In the genomic region with DNA sequence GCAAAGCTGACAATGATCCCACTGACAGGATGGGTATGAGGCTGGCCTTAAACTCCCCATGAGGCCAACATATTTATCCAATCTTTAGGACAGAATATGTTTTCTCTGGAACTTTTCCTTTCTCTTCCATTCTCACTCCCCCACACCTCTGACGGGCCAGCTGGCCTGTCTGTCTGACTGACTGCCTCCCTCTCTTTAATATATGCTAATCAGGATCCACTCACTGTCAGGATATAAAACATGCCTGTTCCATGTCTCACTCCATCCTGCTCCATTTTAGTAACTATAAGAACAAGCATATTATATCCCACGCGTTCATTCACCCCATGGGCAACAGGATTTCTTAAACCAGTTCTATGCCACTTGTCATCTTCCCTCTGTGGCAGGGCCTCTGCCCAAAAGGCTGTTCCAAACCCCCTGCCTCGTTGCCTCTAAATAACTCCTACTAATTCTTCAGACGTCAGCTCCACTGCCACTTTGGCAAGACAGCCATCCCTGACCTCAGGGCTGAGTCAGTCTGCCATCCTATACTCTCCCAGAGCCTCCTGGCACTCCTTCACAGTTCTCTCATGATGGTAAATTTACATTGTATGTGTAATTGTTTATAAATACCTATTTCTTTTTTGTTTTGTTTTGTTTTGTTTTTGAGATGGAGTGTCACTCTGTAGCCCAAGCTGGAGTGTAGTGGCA, we compare ENCODE assay signal across 29 cellular contexts.
DNase-seq lines count a peak whose midpoint lies in the region; ATAC-seq and TF ChIP-seq lines count a peak whose summit lies in the region.
"Had no signal": no experiment of that assay in that cellular context is flagged by ENCODE, and none has a peak within 500 bp of the region (broad histone marks: within the 10 kb centered on the region; RNA-seq: fewer than 3 reads in every experiment).

No MANE protein-coding gene starts in this region.

- DNase-seq in PC-3, result peak; percentile 31
- peak; percentile 19 for DNase-seq in epithelial cell of esophagus (ENCODE audit: low read depth)
- peak; percentile 10 for DNase-seq in myocyte (ENCODE audit: low read depth)
- no peak for DNase-seq in activated naive CD8-positive, alpha-beta T cell treated with anti-CD3 and anti-CD28 coated beads for 36 hours
- no peak for DNase-seq in GM23338 (ENCODE audit: low spot score)
- DNase-seq in WTC11 (ENCODE audit: low spot score), result no peak
- DNase-seq: AML-193; CD4-positive, alpha-beta T cell; COR-L47; DMS53; EL; GDM1; GOT3; NCI-H1048; NCI-H1417; NCI-H1694 treated with DMSO at 0.1 percent for 48 hours; NCI-H2081; NCI-H2227 treated with DMSO at 0.1 percent for 48 hours; NCI-H526 treated with DMSO at 0.1 percent for 48 hours; RPMI8226; SHP77 had no signal

- H3K4me2 ChIP-seq in PC-3 (ENCODE audit: low read length) (no peak overlapping the region), GM23338 (no peak overlapping the region)
- H3K4me2 ChIP-seq: A549; BLaER1 treated with 17β-estradiol and CSF1 and Interleukin-3, amounts not matched to agents 10 nM and 100 nM; KMS-11 had no signal

- no peak for TF ChIP-seq CTCF in PC-3 (conservative IDR thresholded peaks at IDR 0.05; ENCODE audit: low read depth, low read length)
- TF ChIP-seq CTCF in epithelial cell of esophagus (IDR thresholded peaks at IDR 0.05; ENCODE audit: insufficient read depth, low read depth, low read length, missing control alignments), result no peak
- no peak for TF ChIP-seq CTCF in GM23338 (conservative IDR thresholded peaks at IDR 0.05; ENCODE audit: low read depth in 2 of 2)
- TF ChIP-seq CTCF in WTC11 (IDR thresholded peaks at IDR 0.05), result no peak

- H3K4me1 Mint-ChIP-seq in activated naive CD8-positive, alpha-beta T cell treated with anti-CD3 and anti-CD28 coated beads for 36 hours, result no peaks in the 10 kb centered on the region
- H3K4me1 Mint-ChIP-seq in GM23338, result no peaks in the 10 kb centered on the region
- no peaks in the 10 kb centered on the region for H3K4me1 Mint-ChIP-seq in WTC11

- no peaks in the 10 kb centered on the region for H3F3A ChIP-seq in PC-3 (ENCODE audit: low read length, unreplicated experiment)
- no peaks in the 10 kb centered on the region for H3F3A ChIP-seq in GM23338 (replicated peaks; ENCODE audit: low read depth)

- CTCF ChIA-PET in PC-3 (lab: Charles Lee) (no interaction called here), WTC11 (lab: Charles Lee) (interaction anchor here (1.3 kb wide), 1 partner anchor 16 kb away, joined by 8 read pairs; no protein-coding TSS in a partner anchor)

- H3K4me1 ChIP-seq in PC-3 (ENCODE audit: insufficient read depth, low read length), result no peaks in the 10 kb centered on the region
- no peaks in the 10 kb centered on the region for H3K4me1 ChIP-seq in GM23338 (ENCODE audit: insufficient read depth)
- H3K4me1 ChIP-seq: A549; BLaER1 treated with 17β-estradiol and CSF1 and Interleukin-3, amounts not matched to agents 10 nM and 100 nM; HAP-1 had no signal

- H3K9me3 ChIP-seq in PC-3 (ENCODE audit: low read length), result no peaks in the 10 kb centered on the region
- H3K9me3 ChIP-seq: A549; BLaER1 treated with 17β-estradiol and CSF1 and Interleukin-3, amounts not matched to agents 10 nM and 100 nM; HAP-1 had no signal

- H3K4me3 Mint-ChIP-seq in activated naive CD8-positive, alpha-beta T cell treated with anti-CD3 and anti-CD28 coated beads for 36 hours, result no peak overlapping the region
- H3K4me3 Mint-ChIP-seq in GM23338 (no peak overlapping the region), WTC11 (no peak overlapping the region)
- H3K4me3 Mint-ChIP-seq: CD4-positive, alpha-beta T cell; IgD-negative memory B cell had no signal

- H3K27me3 ChIP-seq in PC-3 (ENCODE audit: low read length) (no peaks in the 10 kb centered on the region), GM23338 (ENCODE audit: insufficient read depth) (no peaks in the 10 kb centered on the region)
- H3K27me3 ChIP-seq: BLaER1 treated with 17β-estradiol and CSF1 and Interleukin-3, amounts not matched to agents 10 nM and 100 nM had no signal

- no peaks in the 10 kb centered on the region for H4K20me1 ChIP-seq in PC-3 (ENCODE audit: low read length)
- no peaks in the 10 kb centered on the region for H4K20me1 ChIP-seq in GM23338 (replicated peaks; ENCODE audit: insufficient read depth)
- H4K20me1 ChIP-seq: BLaER1 treated with 17β-estradiol and CSF1 and Interleukin-3, amounts not matched to agents 10 nM and 100 nM had no signal

- no peak overlapping the region for H2AFZ ChIP-seq in PC-3 (ENCODE audit: low read length)
- no peak overlapping the region for H2AFZ ChIP-seq in GM23338

- H3K79me2 ChIP-seq in PC-3 (ENCODE audit: low read length) (no peaks in the 10 kb centered on the region), GM23338 (replicated peaks; ENCODE audit: insufficient read depth) (no peaks in the 10 kb centered on the region)

- ATAC-seq in PC-3, result peak; percentile 77
- ATAC-seq in HG03108 (IDR thresholded peaks at IDR 0.05; ENCODE audit: unreplicated experiment), result no peak
- no peak for ATAC-seq in GM23338
- no peak for ATAC-seq in WTC11
- ATAC-seq: A549, GM12878 had no signal

- intact Hi-C loops in PC-3 (cut with micrococcal nuclease), result no loop called here

- no peaks in the 10 kb centered on the region for H3K36me3 Mint-ChIP-seq in activated naive CD8-positive, alpha-beta T cell treated with anti-CD3 and anti-CD28 coated beads for 36 hours
- H3K36me3 Mint-ChIP-seq in GM23338 (ENCODE audit: low read depth), result no peaks in the 10 kb centered on the region
- no peaks in the 10 kb centered on the region for H3K36me3 Mint-ChIP-seq in WTC11
- H3K36me3 Mint-ChIP-seq: IgD-negative memory B cell had no signal

- H3K27me3 Mint-ChIP-seq in activated naive CD8-positive, alpha-beta T cell treated with anti-CD3 and anti-CD28 coated beads for 36 hours, result peaks cover 7% of the 10 kb centered on the region
- H3K27me3 Mint-ChIP-seq in GM23338 (ENCODE audit: insufficient read depth, low read depth, poor library complexity) (no peaks in the 10 kb centered on the region), WTC11 (ENCODE audit: low read depth) (no peaks in the 10 kb centered on the region)
- H3K27me3 Mint-ChIP-seq: IgD-negative memory B cell had no signal

- H3K9me2 ChIP-seq in PC-3 (replicated peaks; ENCODE audit: low read length) (no peaks in the 10 kb centered on the region), GM23338 (ENCODE audit: insufficient read depth) (no peaks in the 10 kb centered on the region)

- no peak overlapping the region for H3K4me3 ChIP-seq in PC-3 (ENCODE audit: low read length)
- H3K4me3 ChIP-seq in epithelial cell of esophagus (ENCODE audit: low read length), result no peak overlapping the region
- H3K4me3 ChIP-seq in GM23338, result no peak overlapping the region
- H3K4me3 ChIP-seq: A549; BLaER1 treated with 17β-estradiol and CSF1 and Interleukin-3, amounts not matched to agents 10 nM and 100 nM; GM12878; HAP-1 had no signal

- H3K27ac ChIP-seq in PC-3 (ENCODE audit: low read length) (no peak overlapping the region), GM23338 (ENCODE audit: low read depth) (no peak overlapping the region)
- H3K27ac ChIP-seq: A549; BLaER1 treated with 17β-estradiol and CSF1 and Interleukin-3, amounts not matched to agents 10 nM and 100 nM; HL-60; KMS-11 had no signal

- H3K36me3 ChIP-seq in PC-3 (ENCODE audit: low read depth, low read length) (no peaks in the 10 kb centered on the region), GM23338 (ENCODE audit: insufficient read depth) (no peaks in the 10 kb centered on the region)
- H3K36me3 ChIP-seq: BLaER1 treated with 17β-estradiol and CSF1 and Interleukin-3, amounts not matched to agents 10 nM and 100 nM; HAP-1 had no signal

- no peak overlapping the region for H3K9ac ChIP-seq in PC-3 (ENCODE audit: low read length)
- H3K9ac ChIP-seq: BLaER1 treated with 17β-estradiol and CSF1 and Interleukin-3, amounts not matched to agents 10 nM and 100 nM; KMS-11 had no signal

- H3K9me3 Mint-ChIP-seq in activated naive CD8-positive, alpha-beta T cell treated with anti-CD3 and anti-CD28 coated beads for 36 hours, result no peaks in the 10 kb centered on the region
- no peaks in the 10 kb centered on the region for H3K9me3 Mint-ChIP-seq in GM23338
- no peaks in the 10 kb centered on the region for H3K9me3 Mint-ChIP-seq in WTC11
- H3K9me3 Mint-ChIP-seq: CD4-positive, alpha-beta T cell; IgD-negative memory B cell had no signal

- BruUV-seq in PC-3 (replicated peaks; lab: Mats Ljungman, UMichigan), result no TSS peak

- POLR2A ChIA-PET in PC-3 (lab: Charles Lee; ENCODE audit: unreplicated experiment), result interaction anchor here (0.6 kb wide), 1 partner anchor 770 kb away, joined by 4 read pairs; no protein-coding TSS in a partner anchor
- POLR2A ChIA-PET in WTC11 (lab: Charles Lee), result no interaction called here

- no peak overlapping the region for H3K27ac Mint-ChIP-seq in activated naive CD8-positive, alpha-beta T cell treated with anti-CD3 and anti-CD28 coated beads for 36 hours
- H3K27ac Mint-ChIP-seq in GM23338 (no peak overlapping the region), WTC11 (no peak overlapping the region)
- H3K27ac Mint-ChIP-seq: CD4-positive, alpha-beta T cell; IgD-negative memory B cell had no signal

TF ChIP-seq in GM23338, 12 proteins besides CTCF, POLR2A, EP300 and RAD21 (continues in another document):
- no peak for TF ChIP-seq NANOG (IDR thresholded peaks at IDR 0.05; ENCODE audit: borderline replicate concordance)
- TF ChIP-seq ZNF114 (CRISPR knock-in tag; IDR thresholded peaks at IDR 0.05), result no peak
- TF ChIP-seq ZNF331 (CRISPR knock-in tag; IDR thresholded peaks at IDR 0.05; ENCODE audit: low read depth), result no peak
- no peak for TF ChIP-seq POLR2AphosphoS5 (IDR thresholded peaks at IDR 0.05; ENCODE audit: low read depth)
- TF ChIP-seq STAT1 (IDR thresholded peaks at IDR 0.05; ENCODE audit: unreplicated experiment), result no peak
- TF ChIP-seq EZH2 (IDR thresholded peaks at IDR 0.05; ENCODE audit: low read depth, unreplicated experiment), result no peak
- TF ChIP-seq CREB1 (CRISPR knock-in tag; IDR thresholded peaks at IDR 0.05; ENCODE audit: low read depth), result no peak
- no peak for TF ChIP-seq EZH2phosphoT487 (IDR thresholded peaks at IDR 0.05; ENCODE audit: unreplicated experiment)
- TF ChIP-seq JUNB (IDR thresholded peaks at IDR 0.05; ENCODE audit: unreplicated experiment), result no peak

TF ChIP-seq in WTC11, 78 proteins besides CTCF, POLR2A, EP300 and RAD21:
- TF ChIP-seq, protein P1, sequence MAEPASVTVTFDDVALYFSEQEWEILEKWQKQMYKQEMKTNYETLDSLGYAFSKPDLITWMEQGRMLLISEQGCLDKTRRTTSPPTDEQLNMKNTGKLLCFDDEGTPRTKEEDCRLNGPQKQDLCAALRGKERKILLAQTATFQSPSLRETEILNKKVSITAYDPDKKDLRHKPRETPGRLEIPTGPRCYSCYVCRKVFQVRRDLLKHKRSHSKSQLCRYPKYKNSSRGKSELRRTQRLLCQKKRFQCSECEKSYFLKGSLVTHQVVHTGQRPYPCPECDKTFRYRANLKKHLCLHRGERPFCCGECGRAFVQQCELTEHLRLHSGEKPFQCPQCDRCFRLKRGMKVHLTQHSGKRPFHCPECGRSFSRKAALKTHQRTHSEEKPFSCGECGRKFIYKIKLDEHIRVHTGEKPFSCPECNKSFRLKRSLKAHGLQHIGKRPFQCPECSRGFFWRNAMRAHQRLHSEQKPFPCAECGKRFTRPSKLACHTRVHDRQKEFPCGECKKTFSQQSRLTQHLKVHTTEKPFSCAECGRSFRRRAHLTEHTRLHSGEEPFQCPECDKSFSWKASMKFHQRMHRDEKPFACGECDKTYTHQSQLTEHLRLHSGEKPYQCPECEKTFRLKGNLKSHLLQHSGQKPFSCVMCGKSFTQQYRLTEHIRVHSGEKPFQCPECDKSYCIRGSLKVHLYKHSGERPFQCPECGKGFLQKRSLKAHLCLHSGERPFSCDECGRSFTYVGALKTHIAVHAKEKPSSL (CRISPR knock-in tag; conservative IDR thresholded peaks at IDR 0.05), result no peak

Comparison
In these comparisons a context has a peak if more than half of its experiments do, and no peak if none do; other contexts are left out.
1. DNase-seq: peak in PC-3 (single experiment), epithelial cell of esophagus (single experiment) and myocyte (single experiment); none in activated naive CD8-positive, alpha-beta T cell treated with anti-CD3 and anti-CD28 coated beads for 36 hours (single experiment), GM23338 (single experiment) and WTC11 (single experiment).